Comparison of ENCODE assay signal across 17 cellular contexts in the genomic region with DNA sequence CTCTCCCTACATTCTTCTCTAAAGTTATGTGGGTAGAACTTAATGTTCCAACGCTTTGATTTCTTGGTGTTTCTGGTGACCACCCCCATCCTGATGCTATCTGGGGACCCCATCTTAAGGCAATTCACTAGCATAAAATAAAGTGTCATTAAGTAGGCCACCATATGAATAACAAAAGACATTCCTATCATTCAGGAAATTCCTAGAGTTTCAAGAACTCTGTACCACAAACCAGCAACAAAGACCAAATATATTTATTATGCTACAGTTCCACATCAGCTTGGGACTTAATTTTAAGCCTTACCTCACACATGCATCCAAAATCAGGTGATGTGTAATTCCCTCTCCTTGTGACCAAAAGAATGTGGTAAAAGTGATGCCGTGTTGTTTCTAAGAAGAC.
DNase-seq lines count a peak whose midpoint lies in the region; ATAC-seq and TF ChIP-seq lines count a peak whose summit lies in the region.
"Had no signal": no experiment of that assay in that cellular context is flagged by ENCODE, and none has a peak within 500 bp of the region (broad histone marks: within the 10 kb centered on the region; RNA-seq: fewer than 3 reads in every experiment).

No MANE protein-coding gene starts in this region.

- H3K14ac ChIP-seq in neuronal stem cell (ENCODE audit: low read length) = no peak overlapping the region

- WGBS in neuronal stem cell (ENCODE audit: extremely low coverage in 2 of 2, insufficient read length in 2 of 2, insufficient replicate concordance in 1 of 2), 2 donors = no CpG with 5 or more reads among the region's 2 CpGs
- WGBS in lower leg skin, 2 donors = 81 to 86% methylated on average over 2 of the region's 2 CpGs

- no peaks in the 10 kb centered on the region for H4K20me1 ChIP-seq in GM23338 (replicated peaks; ENCODE audit: insufficient read depth)

- TF ChIP-seq POLR2A in lower leg skin (IDR thresholded peaks at IDR 0.05) = no peak

- H3K27ac ChIP-seq in GM23338 (ENCODE audit: low read depth) (peak overlapping the region; percentile 6; the same call in 1 of the 2 replicates), iPS-18a (ENCODE audit: low read length) (peak overlapping the region; percentile 49), tibial artery (no peak overlapping the region), neuronal stem cell (replicated peaks; ENCODE audit: low read length) (no peak overlapping the region)
- H3K27ac ChIP-seq: SK-N-MC had no signal

- H2AK5ac ChIP-seq in neuronal stem cell (ENCODE audit: low read depth, low read length) = no peak overlapping the region

- H4K8ac ChIP-seq in neuronal stem cell (ENCODE audit: low read depth, low read length) = no peak overlapping the region

- no peaks in the 10 kb centered on the region for H3K79me2 ChIP-seq in GM23338 (replicated peaks; ENCODE audit: insufficient read depth)

- POLR2A ChIA-PET in WTC11 (lab: Charles Lee) = no interaction called here

- H2AFZ ChIP-seq in GM23338 (no peak overlapping the region), neuronal stem cell (ENCODE audit: low read length) (no peak overlapping the region)

- peak; percentile 61 for DNase-seq in GM23338 (ENCODE audit: low spot score)
- no peak for DNase-seq in WTC11 (ENCODE audit: low spot score)
- DNase-seq in tibial artery = no peak
- no peak for DNase-seq in hippocampal formation (lab: John Stamatoyannopoulos, UW)
- no peak for DNase-seq in neuronal stem cell (ENCODE audit: low spot score)
- DNase-seq in lower leg skin (ENCODE audit: low spot score in 2 of 2) = no peak
- DNase-seq: ACHN; Caco-2; CD4-positive, CD25-positive, alpha-beta regulatory T cell; DMS53; MG63; NCI-H1092; NCI-H524 had no signal

- intact Hi-C loops in tibial artery (cut with DNase I; ENCODE audit: low total_unique reads) = no loop called here
- intact Hi-C loops in lower leg skin (cut with DNase I; ENCODE audit: low total_unique reads) = no loop called here

- no peak overlapping the region for H2BK12ac ChIP-seq in neuronal stem cell (ENCODE audit: low read length)

- no peak for TF ChIP-seq CTCF in GM23338 (conservative IDR thresholded peaks at IDR 0.05; ENCODE audit: low read depth in 2 of 2)
- TF ChIP-seq CTCF in WTC11 (IDR thresholded peaks at IDR 0.05) = no peak
- no peak for TF ChIP-seq CTCF in tibial artery (IDR thresholded peaks at IDR 0.05)
- no peak for TF ChIP-seq CTCF in lower leg skin (IDR thresholded peaks at IDR 0.05)

- no peaks in the 10 kb centered on the region for H3K79me1 ChIP-seq in neuronal stem cell (ENCODE audit: low read depth, low read length)

- H2BK120ac ChIP-seq in neuronal stem cell (ENCODE audit: low read depth, low read length) = no peak overlapping the region

- ATAC-seq in GM23338 = peak; percentile 48; the same call in 2 of the 3 replicates
- ATAC-seq in WTC11 = peak; percentile 82
- ATAC-seq: Panc1 had no signal

- H3K27me3 Mint-ChIP-seq in GM23338 (ENCODE audit: insufficient read depth, low read depth, poor library complexity) (no peaks in the 10 kb centered on the region), WTC11 (ENCODE audit: low read depth) (no peaks in the 10 kb centered on the region; the same call in 1 of the 2 replicates)
- H3K27me3 Mint-ChIP-seq: B cell; CD4-positive, CD25-positive, alpha-beta regulatory T cell had no signal

- no peak overlapping the region for H4K91ac ChIP-seq in neuronal stem cell (ENCODE audit: low read depth, low read length, poor library complexity)

- H3K27me3 ChIP-seq in GM23338 (ENCODE audit: insufficient read depth) = no peaks in the 10 kb centered on the region
- no peaks in the 10 kb centered on the region for H3K27me3 ChIP-seq in iPS-18a (ENCODE audit: control insufficient read depth, insufficient read depth, low read length)
- no peaks in the 10 kb centered on the region for H3K27me3 ChIP-seq in tibial artery
- no peaks in the 10 kb centered on the region for H3K27me3 ChIP-seq in neuronal stem cell (ENCODE audit: control insufficient read depth in 3 of 3, insufficient read depth in 3 of 3, low read depth in 1 of 3, low read length in 3 of 3)
- H3K27me3 ChIP-seq: MG63 had no signal

- H3K4ac ChIP-seq in neuronal stem cell (ENCODE audit: low read length) = no peak overlapping the region

- no peak overlapping the region for H3K18ac ChIP-seq in neuronal stem cell (ENCODE audit: low read length)

- H2BK15ac ChIP-seq in neuronal stem cell (ENCODE audit: low read length) = no peak overlapping the region

- H3K27ac Mint-ChIP-seq in GM23338 (peak overlapping the region; percentile 76), WTC11 (peak overlapping the region; percentile 93)
- H3K27ac Mint-ChIP-seq: B cell; CD4-positive, CD25-positive, alpha-beta regulatory T cell had no signal

- no peaks in the 10 kb centered on the region for H3F3A ChIP-seq in GM23338 (replicated peaks; ENCODE audit: low read depth)

- no peaks in the 10 kb centered on the region for H3K36me3 ChIP-seq in GM23338 (ENCODE audit: insufficient read depth)
- no peaks in the 10 kb centered on the region for H3K36me3 ChIP-seq in iPS-18a (ENCODE audit: control insufficient read depth, low read depth, low read length)
- H3K36me3 ChIP-seq in tibial artery = no peaks in the 10 kb centered on the region
- H3K36me3 ChIP-seq in neuronal stem cell (replicated peaks in 1 of 2; ENCODE audit: control insufficient read depth in 2 of 2, insufficient read depth in 2 of 2, low read length in 2 of 2) = no peaks in the 10 kb centered on the region
- H3K36me3 ChIP-seq: MG63 had no signal

- H3K36me3 Mint-ChIP-seq in GM23338 (ENCODE audit: low read depth) = peaks cover 6% of the 10 kb centered on the region; the same call in 2 of the 3 replicates
- H3K36me3 Mint-ChIP-seq in WTC11 = peaks cover 13% of the 10 kb centered on the region
- H3K36me3 Mint-ChIP-seq: CD4-positive, CD25-positive, alpha-beta regulatory T cell had no signal

- peak overlapping the region; percentile 8; the same call in 1 of the 2 replicates for H3K4me2 ChIP-seq in GM23338
- no peak overlapping the region for H3K4me2 ChIP-seq in neuronal stem cell (ENCODE audit: insufficient read depth, low read length, poor library complexity, severe bottlenecking)

- H3K9ac ChIP-seq in iPS-18a (ENCODE audit: low read length) (no peak overlapping the region), neuronal stem cell (ENCODE audit: low read depth, low read length, poor library complexity) (no peak overlapping the region)

- peaks cover 11% of the 10 kb centered on the region for H3K9me2 ChIP-seq in GM23338 (ENCODE audit: insufficient read depth)

- CTCF ChIA-PET in WTC11 (lab: Charles Lee) = no interaction called here

- H3K23ac ChIP-seq in neuronal stem cell (ENCODE audit: low read depth, low read length, poor library complexity) = no peak overlapping the region

- H3K9me3 Mint-ChIP-seq in GM23338 (peaks cover 3% of the 10 kb centered on the region; the same call in 2 of the 3 replicates), WTC11 (peaks cover 20% of the 10 kb centered on the region)

- H3K4me3 ChIP-seq in GM23338 (no peak overlapping the region), iPS-18a (ENCODE audit: low read length) (no peak overlapping the region), tibial artery (no peak overlapping the region), neuronal stem cell (ENCODE audit: low read length in 2 of 2) (no peak overlapping the region), lower leg skin (ENCODE audit: low read depth, poor library complexity, severe bottlenecking) (no peak overlapping the region)
- H3K4me3 ChIP-seq: MG63, SK-N-MC had no signal

- H3K4me1 ChIP-seq in GM23338 (ENCODE audit: insufficient read depth) (peaks cover 6% of the 10 kb centered on the region; the same call in 1 of the 2 replicates), iPS-18a (ENCODE audit: control insufficient read depth, low read depth, low read length) (peaks cover 18% of the 10 kb centered on the region), tibial artery (no peaks in the 10 kb centered on the region), neuronal stem cell (ENCODE audit: control insufficient read depth in 2 of 2, insufficient read depth in 1 of 2, low read depth in 1 of 2, low read length in 2 of 2) (peaks cover 0 to 1% of the 10 kb centered on the region in 2 donors)
- H3K4me1 ChIP-seq: Caco-2 had no signal

- H3K4me3 Mint-ChIP-seq in GM23338 (no peak overlapping the region; the same call in 2 of the 3 replicates), WTC11 (no peak overlapping the region)
- H3K4me3 Mint-ChIP-seq: B cell; CD4-positive, CD25-positive, alpha-beta regulatory T cell had no signal

- H3K4me1 Mint-ChIP-seq in GM23338 = peaks cover 27% of the 10 kb centered on the region
- peaks cover 38% of the 10 kb centered on the region for H3K4me1 Mint-ChIP-seq in WTC11
- H3K4me1 Mint-ChIP-seq: B cell; CD4-positive, CD25-positive, alpha-beta regulatory T cell had no signal

- no peaks in the 10 kb centered on the region for H3K9me3 ChIP-seq in iPS-18a (ENCODE audit: control insufficient read depth, low read depth, low read length)
- H3K9me3 ChIP-seq in tibial artery = no peaks in the 10 kb centered on the region
- no peaks in the 10 kb centered on the region for H3K9me3 ChIP-seq in neuronal stem cell (replicated peaks in 1 of 2; ENCODE audit: control insufficient read depth in 2 of 2, insufficient read depth in 1 of 2, low read depth in 1 of 2, low read length in 2 of 2)
- H3K9me3 ChIP-seq: Caco-2, MG63 had no signal

- H2BK5ac ChIP-seq in neuronal stem cell (ENCODE audit: low read length) = no peak overlapping the region

TF ChIP-seq in WTC11, 78 proteins besides CTCF, POLR2A, EP300 and RAD21 (continues in another document):
- no peak for TF ChIP-seq TEAD1 (CRISPR knock-in tag; IDR thresholded peaks at IDR 0.05)
- TF ChIP-seq, protein P1, sequence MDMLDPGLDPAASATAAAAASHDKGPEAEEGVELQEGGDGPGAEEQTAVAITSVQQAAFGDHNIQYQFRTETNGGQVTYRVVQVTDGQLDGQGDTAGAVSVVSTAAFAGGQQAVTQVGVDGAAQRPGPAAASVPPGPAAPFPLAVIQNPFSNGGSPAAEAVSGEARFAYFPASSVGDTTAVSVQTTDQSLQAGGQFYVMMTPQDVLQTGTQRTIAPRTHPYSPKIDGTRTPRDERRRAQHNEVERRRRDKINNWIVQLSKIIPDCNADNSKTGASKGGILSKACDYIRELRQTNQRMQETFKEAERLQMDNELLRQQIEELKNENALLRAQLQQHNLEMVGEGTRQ (CRISPR knock-in tag; IDR thresholded peaks at IDR 0.05) = no peak
- no peak for TF ChIP-seq RORB (CRISPR knock-in tag; IDR thresholded peaks at IDR 0.05)
- TF ChIP-seq NR3C1 (CRISPR knock-in tag; conservative IDR thresholded peaks at IDR 0.05; ENCODE audit: low read depth) = no peak

Comparison
In these comparisons a context has a peak if more than half of its experiments do, and no peak if none do; other contexts are left out.
1. H3K27ac ChIP-seq: peak in GM23338 (single experiment) and iPS-18a (single experiment); none in tibial artery (0 of 2) and neuronal stem cell (single experiment).